2 cellular contexts compared by ENCODE assay signal in genomic region chr12:70444903-70445302, GRCh38.
TF ChIP-seq lines count a peak whose summit lies in the region.

No MANE protein-coding gene starts in this region.

TF ChIP-seq in HepG2, 621 proteins besides CTCF, POLR2A, EP300 and RAD21 (continued from another document):
- TF ChIP-seq PHF21A (CRISPR knock-in tag; IDR thresholded peaks at IDR 0.05) (no peak), HMGA1 (CRISPR knock-in tag; conservative IDR thresholded peaks at IDR 0.05) (no peak), ZBTB42 (CRISPR knock-in tag; IDR thresholded peaks at IDR 0.05) (no peak), ZNF781 (CRISPR knock-in tag; IDR thresholded peaks at IDR 0.05; ENCODE audit: borderline replicate concordance, not compliant biosample characterization) (no peak), TFDP1 (CRISPR knock-in tag; IDR thresholded peaks at IDR 0.05; ENCODE audit: borderline replicate concordance) (no peak), ZFP90 (CRISPR knock-in tag; IDR thresholded peaks at IDR 0.05; ENCODE audit: borderline replicate concordance) (no peak), ZC3H13 (CRISPR knock-in tag; IDR thresholded peaks at IDR 0.05) (no peak)
TF ChIP-seq in HepG2: peak in this region for 0.

TF ChIP-seq in GM12878, 131 proteins besides CTCF, POLR2A, EP300 and RAD21 (continued from another document):
- TF ChIP-seq REST (IDR thresholded peaks at IDR 0.05; ENCODE audit: low read depth, low read length) (no peak), MYC (IDR thresholded peaks at IDR 0.05; ENCODE audit: insufficient read depth, insufficient read length, insufficient replicate concordance, low read length, severe bottlenecking) (no peak), CREB1 (IDR thresholded peaks at IDR 0.05; ENCODE audit: low read depth) (no peak), RELB (IDR thresholded peaks at IDR 0.05; ENCODE audit: low read depth) (no peak), MEF2A (IDR thresholded peaks at IDR 0.05; ENCODE audit: insufficient read depth, low read depth, low read length) (no peak), ATF7 (IDR thresholded peaks at IDR 0.05; ENCODE audit: low read depth) (no peak), USF2 (IDR thresholded peaks at IDR 0.05; ENCODE audit: borderline replicate concordance, low read depth, low read length) (no peak), HDAC6 (IDR thresholded peaks at IDR 0.05; ENCODE audit: unreplicated experiment) (no peak), CUX1 (IDR thresholded peaks at IDR 0.05; ENCODE audit: insufficient replicate concordance, low read depth, low read length) (no peak), CEBPB (IDR thresholded peaks at IDR 0.05; ENCODE audit: borderline replicate concordance in 1 of 2, low read depth in 2 of 2, low read length in 2 of 2) (no peak), MAX (IDR thresholded peaks at IDR 0.05; ENCODE audit: low read depth, low read length) (no peak), ATF2 (IDR thresholded peaks at IDR 0.05; ENCODE audit: low read length) (no peak), ZSCAN29 (IDR thresholded peaks at IDR 0.05) (no peak), STAT3 (IDR thresholded peaks at IDR 0.05; ENCODE audit: low read depth, low read length) (no peak), NFIC (IDR thresholded peaks at IDR 0.05; ENCODE audit: low read depth, low read length) (no peak)
